20 cellular contexts compared by ENCODE assay signal in the genomic region with DNA sequence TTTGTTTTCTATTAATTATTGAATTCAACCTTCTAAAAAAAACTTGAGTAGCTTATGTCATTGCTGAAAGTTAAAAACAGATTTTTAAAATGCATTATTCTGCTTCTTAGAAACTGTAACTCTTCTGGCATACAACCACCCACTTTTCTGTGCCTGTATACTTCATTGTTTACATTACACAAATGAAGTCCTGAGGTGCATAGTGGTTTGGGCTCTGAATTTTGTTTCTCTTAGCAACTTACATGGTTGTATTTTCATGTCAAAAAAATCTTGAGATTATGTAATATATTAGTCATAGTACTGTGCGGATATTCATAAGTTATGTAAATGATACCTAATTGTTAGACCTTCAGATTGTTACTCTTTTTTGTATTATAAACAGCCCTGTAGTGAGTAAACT. TPM values are rescaled to one million over a fixed set of nuclear protein-coding genes. Genes with fewer than 3 reads are reported as not detected.
A peak's percentile ranks its signal among the peaks of the same experiment; 100 is the strongest.
DNase-seq lines count a peak whose midpoint lies in the region; ATAC-seq, FAIRE-seq and TF ChIP-seq lines count a peak whose summit lies in the region.
"Had no signal": no experiment of that assay in that cellular context is flagged by ENCODE, and none has a peak within 500 bp of the region (broad histone marks: within the 10 kb centered on the region; RNA-seq: fewer than 3 reads in every experiment).

No MANE protein-coding gene starts in this region.

- BruUV-seq in IMR-90 (replicated peaks; lab: Mats Ljungman, UMichigan), result no TSS peak

- peak; percentile 65 for ATAC-seq in IMR-90 (ENCODE audit: low read depth)
- no peak for ATAC-seq in activated CD8-positive, alpha-beta T cell treated with anti-CD3 and anti-CD28 coated beads, Interleukin-2, amount 10 ng/mL, durations not matched to agents 7 days and 5 days
- no peak for ATAC-seq in stimulated activated memory B cell treated with anti-CD40 and anti-IgM and Interleukin-4, amounts not matched to agents 10 μg/mL and 1 μg/mL and 100 μg/mL, for 72 hours
- ATAC-seq: A549 had no signal

- H3K4me3 ChIP-seq in IMR-90 (ENCODE audit: insufficient read depth, low read depth, low read length), result no peak overlapping the region
- H3K4me3 ChIP-seq in bronchial epithelial cell (ENCODE audit: low read depth, low read length), result no peak overlapping the region
- H3K4me3 ChIP-seq: A549, BLaER1, HAP-1 had no signal

- H3K23ac ChIP-seq in IMR-90 (ENCODE audit: low read depth, low read length), result no peak overlapping the region

- TF ChIP-seq CTCF in IMR-90 (conservative IDR thresholded peaks at IDR 0.05; ENCODE audit: low read depth, low read length) (no peak), bronchial epithelial cell (IDR thresholded peaks at IDR 0.05; ENCODE audit: insufficient read depth, low read length, severe bottlenecking) (no peak)

- peaks cover 7 to 14% of the 10 kb centered on the region in 2 experiments; a peak in 3 of 4 replicates for H3K79me1 ChIP-seq in IMR-90 (ENCODE audit: low read depth in 1 of 2, low read length in 2 of 2)

- no CpG with 5 or more reads among the region's 1 CpG for WGBS in IMR-90 (ENCODE audit: extremely low coverage in 2 of 2, insufficient read length in 1 of 2), 2 experiments

- no peak overlapping the region for H3K9ac ChIP-seq in IMR-90 (ENCODE audit: low read depth, low read length)
- H3K9ac ChIP-seq: BLaER1 had no signal

- no peak for DNase-seq in activated naive CD8-positive, alpha-beta T cell treated with anti-CD3 and anti-CD28 coated beads for 36 hours
- DNase-seq in IMR-90, result peak; percentile 45
- DNase-seq in bronchial epithelial cell (ENCODE audit: low read depth), result peak; percentile 33
- DNase-seq in superior temporal gyrus (ENCODE audit: extremely low spot score), result peak; percentile 29
- no peak for DNase-seq in activated CD8-positive, alpha-beta T cell treated with anti-CD3 and anti-CD28 coated beads, Interleukin-2, amount 10 ng/mL, durations not matched to agents 7 days and 5 days
- DNase-seq in amniotic stem cell (lab: John Stamatoyannopoulos, UW), result no peak
- DNase-seq: Calu3; CD4-positive, alpha-beta memory T cell; DMS79 treated with DMSO at 0.1 percent for 48 hours; GF-D8 had no signal

- no peak overlapping the region for H3K14ac ChIP-seq in IMR-90 (replicated peaks; ENCODE audit: low read depth, low read length)

- no peak overlapping the region for H2BK120ac ChIP-seq in IMR-90 (ENCODE audit: low read depth, low read length)

- H2BK15ac ChIP-seq in IMR-90 (ENCODE audit: low read depth, low read length), result no peak overlapping the region

- no peak overlapping the region for H2BK5ac ChIP-seq in IMR-90 (ENCODE audit: low read depth, low read length, poor library complexity, severe bottlenecking)

- H3K4ac ChIP-seq in IMR-90 (ENCODE audit: low read depth, low read length), result no peak overlapping the region

- intact Hi-C loops in IMR-90 (cut with micrococcal nuclease), result no loop called here

- no peak overlapping the region for H3K4me3 Mint-ChIP-seq in activated naive CD8-positive, alpha-beta T cell
- H3K4me3 Mint-ChIP-seq in activated naive CD8-positive, alpha-beta T cell treated with anti-CD3 and anti-CD28 coated beads for 36 hours, result no peak overlapping the region
- no peak overlapping the region for H3K4me3 Mint-ChIP-seq in activated CD8-positive, alpha-beta T cell treated with anti-CD3 and anti-CD28 coated beads, Interleukin-2, amount 10 ng/mL, durations not matched to agents 7 days and 5 days
- no peak overlapping the region for H3K4me3 Mint-ChIP-seq in stimulated activated memory B cell treated with anti-CD40 and anti-IgM and Interleukin-4, amounts not matched to agents 10 μg/mL and 1 μg/mL and 100 μg/mL, for 72 hours
- H3K4me3 Mint-ChIP-seq: CD14-positive monocyte; CD4-positive, alpha-beta memory T cell; IgD-negative memory B cell had no signal

- H2AK9ac ChIP-seq in IMR-90 (replicated peaks; ENCODE audit: low read depth, low read length, poor library complexity), result no peak overlapping the region

- FAIRE-seq in bronchial epithelial cell (lab: Jason Lieb, UNC), result no peak
- FAIRE-seq: A549, GM19239, HTR-8/SVneo had no signal

- dilution Hi-C loops in IMR-90 (cut with HindIII; ENCODE audit: low sequenced_read_pairs, unreplicated experiment), result no loop called here

- in situ Hi-C loops in IMR-90 (cut with MboI; ENCODE audit: low sequenced_read_pairs), result loop anchor here (25.0 kb wide), 2 partner anchors 908 to 1208 kb away; no protein-coding TSS in a partner anchor

- peaks cover 36% of the 10 kb centered on the region for H3K4me1 Mint-ChIP-seq in activated naive CD8-positive, alpha-beta T cell (ENCODE audit: low read depth)
- peaks cover 34% of the 10 kb centered on the region for H3K4me1 Mint-ChIP-seq in activated naive CD8-positive, alpha-beta T cell treated with anti-CD3 and anti-CD28 coated beads for 36 hours
- H3K4me1 Mint-ChIP-seq in activated CD8-positive, alpha-beta T cell treated with anti-CD3 and anti-CD28 coated beads, Interleukin-2, amount 10 ng/mL, durations not matched to agents 7 days and 5 days (ENCODE audit: low read depth), result peaks cover 2% of the 10 kb centered on the region
- H3K4me1 Mint-ChIP-seq in stimulated activated memory B cell treated with anti-CD40 and anti-IgM and Interleukin-4, amounts not matched to agents 10 μg/mL and 1 μg/mL and 100 μg/mL, for 72 hours, result peaks cover 28% of the 10 kb centered on the region

- CTCF ChIA-PET in IMR-90 (lab: Yijun Ruan, JAX), result no interaction called here
- CTCF ChIA-PET in activated CD8-positive, alpha-beta T cell treated with anti-CD3 and anti-CD28 coated beads, Interleukin-2, amount 10 ng/mL, durations not matched to agents 7 days and 5 days (lab: Charles Lee), result no interaction called here

- H2AFZ ChIP-seq in IMR-90 (replicated peaks; ENCODE audit: low read length, poor library complexity), result no peak overlapping the region

- H3K27ac ChIP-seq in IMR-90 (ENCODE audit: insufficient read depth, low read length), result no peak overlapping the region
- H3K27ac ChIP-seq: 22Rv1, A549, BLaER1 had no signal

- H2BK20ac ChIP-seq in IMR-90 (ENCODE audit: low read depth, low read length), result no peak overlapping the region

- H3K9me3 Mint-ChIP-seq in activated naive CD8-positive, alpha-beta T cell (ENCODE audit: low read depth), result no peaks in the 10 kb centered on the region
- no peaks in the 10 kb centered on the region for H3K9me3 Mint-ChIP-seq in activated naive CD8-positive, alpha-beta T cell treated with anti-CD3 and anti-CD28 coated beads for 36 hours
- no peaks in the 10 kb centered on the region for H3K9me3 Mint-ChIP-seq in activated CD8-positive, alpha-beta T cell treated with anti-CD3 and anti-CD28 coated beads, Interleukin-2, amount 10 ng/mL, durations not matched to agents 7 days and 5 days (ENCODE audit: insufficient read depth)
- H3K9me3 Mint-ChIP-seq in stimulated activated memory B cell treated with anti-CD40 and anti-IgM and Interleukin-4, amounts not matched to agents 10 μg/mL and 1 μg/mL and 100 μg/mL, for 72 hours, result no peaks in the 10 kb centered on the region
- H3K9me3 Mint-ChIP-seq: CD4-positive, alpha-beta memory T cell had no signal

- H4K20me1 ChIP-seq in IMR-90 (ENCODE audit: insufficient read depth, low read length), result no peaks in the 10 kb centered on the region

- no peak overlapping the region for H4K8ac ChIP-seq in IMR-90 (ENCODE audit: low read depth in 2 of 2, low read length in 2 of 2)

- no peaks in the 10 kb centered on the region for H3K4me1 ChIP-seq in IMR-90 (ENCODE audit: control insufficient read depth, insufficient read depth, low read length)
- H3K4me1 ChIP-seq: A549, BLaER1 had no signal

- peaks cover 6% of the 10 kb centered on the region for H3K36me3 ChIP-seq in IMR-90 (ENCODE audit: control insufficient read depth, insufficient read depth, low read length)
- peaks cover 10% of the 10 kb centered on the region for H3K36me3 ChIP-seq in bronchial epithelial cell (ENCODE audit: control insufficient read depth, insufficient read depth, low read length)

- no peak overlapping the region for H3K18ac ChIP-seq in IMR-90 (ENCODE audit: low read depth, low read length)

- H3K9me1 ChIP-seq in IMR-90 (ENCODE audit: insufficient read depth, low read length), result no peaks in the 10 kb centered on the region; the same call in 1 of the 2 replicates

- no peaks in the 10 kb centered on the region for H3K27me3 ChIP-seq in IMR-90 (ENCODE audit: control insufficient read depth, insufficient read depth, low read length)
- H3K27me3 ChIP-seq in bronchial epithelial cell (ENCODE audit: control insufficient read depth, insufficient read depth, low read length), result no peaks in the 10 kb centered on the region
- H3K27me3 ChIP-seq: BLaER1 had no signal

- H4K91ac ChIP-seq in IMR-90 (ENCODE audit: insufficient read depth, low read depth, low read length), result no peak overlapping the region

- H2AK5ac ChIP-seq in IMR-90 (ENCODE audit: low read depth, low read length), result no peak overlapping the region

- no peak overlapping the region for H3K56ac ChIP-seq in IMR-90 (ENCODE audit: extremely low read depth, insufficient read depth, low read length)

- peak overlapping the region; percentile 18 for H3K27ac Mint-ChIP-seq in activated naive CD8-positive, alpha-beta T cell
- H3K27ac Mint-ChIP-seq in activated naive CD8-positive, alpha-beta T cell treated with anti-CD3 and anti-CD28 coated beads for 36 hours, result no peak overlapping the region
- H3K27ac Mint-ChIP-seq in activated CD8-positive, alpha-beta T cell treated with anti-CD3 and anti-CD28 coated beads, Interleukin-2, amount 10 ng/mL, durations not matched to agents 7 days and 5 days, result no peak overlapping the region
- H3K27ac Mint-ChIP-seq in stimulated activated memory B cell treated with anti-CD40 and anti-IgM and Interleukin-4, amounts not matched to agents 10 μg/mL and 1 μg/mL and 100 μg/mL, for 72 hours, result no peak overlapping the region
- H3K27ac Mint-ChIP-seq: CD14-positive monocyte, IgD-negative memory B cell had no signal

- H3K27me3 Mint-ChIP-seq in activated naive CD8-positive, alpha-beta T cell, result no peaks in the 10 kb centered on the region
- no peaks in the 10 kb centered on the region for H3K27me3 Mint-ChIP-seq in activated naive CD8-positive, alpha-beta T cell treated with anti-CD3 and anti-CD28 coated beads for 36 hours
- no peaks in the 10 kb centered on the region for H3K27me3 Mint-ChIP-seq in activated CD8-positive, alpha-beta T cell treated with anti-CD3 and anti-CD28 coated beads, Interleukin-2, amount 10 ng/mL, durations not matched to agents 7 days and 5 days (ENCODE audit: low read depth)
- H3K27me3 Mint-ChIP-seq in stimulated activated memory B cell treated with anti-CD40 and anti-IgM and Interleukin-4, amounts not matched to agents 10 μg/mL and 1 μg/mL and 100 μg/mL, for 72 hours, result no peaks in the 10 kb centered on the region
- H3K27me3 Mint-ChIP-seq: CD4-positive, alpha-beta memory T cell; IgD-negative memory B cell had no signal

- no peak for TF ChIP-seq RAD21 in IMR-90 (IDR thresholded peaks at IDR 0.05; ENCODE audit: low read length)

- no peak for TF ChIP-seq POLR2A in IMR-90 (IDR thresholded peaks at IDR 0.05; ENCODE audit: low read depth, low read length)

- POLR2A ChIA-PET in IMR-90 (lab: Charles Lee; ENCODE audit: unreplicated experiment), result no interaction called here
- POLR2A ChIA-PET in activated CD8-positive, alpha-beta T cell treated with anti-CD3 and anti-CD28 coated beads, Interleukin-2, amount 10 ng/mL, durations not matched to agents 7 days and 5 days (lab: Charles Lee), result no interaction called here

- H4K5ac ChIP-seq in IMR-90 (ENCODE audit: low read depth, low read length), result no peak overlapping the region

- no peak overlapping the region for H3K4me2 ChIP-seq in IMR-90 (ENCODE audit: low read depth, low read length)
- H3K4me2 ChIP-seq: A549, BLaER1 had no signal

- H3K9me3 ChIP-seq in IMR-90 (ENCODE audit: control insufficient read depth, insufficient read depth, low read length), result no peaks in the 10 kb centered on the region
- H3K9me3 ChIP-seq: A549, BLaER1, HAP-1 had no signal

- H3K36me3 Mint-ChIP-seq in activated naive CD8-positive, alpha-beta T cell, result peaks cover 7% of the 10 kb centered on the region
- H3K36me3 Mint-ChIP-seq in activated naive CD8-positive, alpha-beta T cell treated with anti-CD3 and anti-CD28 coated beads for 36 hours, result peaks cover 26% of the 10 kb centered on the region
- H3K36me3 Mint-ChIP-seq in activated CD8-positive, alpha-beta T cell treated with anti-CD3 and anti-CD28 coated beads, Interleukin-2, amount 10 ng/mL, durations not matched to agents 7 days and 5 days (ENCODE audit: low read depth), result peaks cover 46% of the 10 kb centered on the region
- peaks cover 58% of the 10 kb centered on the region for H3K36me3 Mint-ChIP-seq in stimulated activated memory B cell treated with anti-CD40 and anti-IgM and Interleukin-4, amounts not matched to agents 10 μg/mL and 1 μg/mL and 100 μg/mL, for 72 hours

RNA-seq across cellular contexts. Expression of gene SC5D, which starts 12.2 kb away (rescaled TPM):
- 10 to 100 TPM; 22.6 to 25.0 TPM for total RNA-seq in activated naive CD8-positive, alpha-beta T cell treated with anti-CD3 and anti-CD28 coated beads for 36 hours
- total RNA-seq in IMR-90 (2012; rRNA removed), result 21.3 and 44.2 TPM in 2 replicates
- 17.8 and 21.7 TPM in 2 replicates for polyA plus RNA-seq in IMR-90 (2012; rRNA removed)
- 2.9 and 6.6 TPM in 2 replicates for polyA plus RNA-seq in IMR-90 (2012; cell fraction: cytosol; rRNA removed)
- 2.6 and 10.8 TPM in 2 replicates for polyA plus RNA-seq in IMR-90 (2012; cell fraction: nucleus; rRNA removed; ENCODE audit: low replicate concordance)
- 55.3 and 73.6 TPM in 2 replicates for total RNA-seq in bronchial epithelial cell
- total RNA-seq in activated CD8-positive, alpha-beta T cell treated with anti-CD3 and anti-CD28 coated beads, Interleukin-2, amount 10 ng/mL, durations not matched to agents 7 days and 5 days, result 10 to 100 TPM; 18.9 to 21.6 TPM

Comparison
In these comparisons a context has a peak if more than half of its experiments do, and no peak if none do; other contexts are left out.
1. DNase-seq: peak in IMR-90 (single experiment), bronchial epithelial cell (single experiment) and superior temporal gyrus (single experiment); none in activated naive CD8-positive, alpha-beta T cell treated with anti-CD3 and anti-CD28 coated beads for 36 hours (single experiment), activated CD8-positive, alpha-beta T cell treated with anti-CD3 and anti-CD28 coated beads, Interleukin-2, amount 10 ng/mL, durations not matched to agents 7 days and 5 days (single experiment) and amniotic stem cell (single experiment).